ENCODE assay signal across 16 cellular contexts in genomic region chr17:40873801-40874200, GRCh38. TPM values are rescaled to one million over a fixed set of nuclear protein-coding genes. Genes with fewer than 3 reads are reported as not detected.
DNase-seq lines count a peak whose midpoint lies in the region; ATAC-seq and TF ChIP-seq lines count a peak whose summit lies in the region.
"Had no signal": no experiment of that assay in that cellular context is flagged by ENCODE, and none has a peak within 500 bp of the region (broad histone marks: within the 10 kb centered on the region; RNA-seq: fewer than 3 reads in every experiment).

No MANE protein-coding gene starts in this region.

- H3K27me3 ChIP-seq in HUES48 (ENCODE audit: control insufficient read depth, insufficient read depth, low read length) (no peaks in the 10 kb centered on the region), iPS-20b (ENCODE audit: insufficient read depth, low read length) (no peaks in the 10 kb centered on the region), sigmoid colon (no peaks in the 10 kb centered on the region)
- H3K27me3 ChIP-seq: BLaER1 had no signal

- H3K9ac ChIP-seq in HUES48 (ENCODE audit: low read depth, low read length) = no peak overlapping the region
- no peak overlapping the region for H3K9ac ChIP-seq in iPS-20b (ENCODE audit: low read depth, low read length)
- H3K9ac ChIP-seq: BLaER1 had no signal

- H3K36me3 ChIP-seq in HUES48 (ENCODE audit: control insufficient read depth, insufficient read depth, low read length) = no peaks in the 10 kb centered on the region
- H3K36me3 ChIP-seq in iPS-20b (ENCODE audit: insufficient read depth, low read depth, low read length) = no peaks in the 10 kb centered on the region
- H3K36me3 ChIP-seq in sigmoid colon = no peaks in the 10 kb centered on the region
- H3K36me3 ChIP-seq: BLaER1 had no signal

- H3K4me3 ChIP-seq in HUES48 (ENCODE audit: low read depth, low read length) = no peak overlapping the region
- 0 out of 2 replicates have a peak overlapping the region, but pooled peaks have one; percentile 30 for H3K4me3 ChIP-seq in iPS-20b (ENCODE audit: low read length)
- H3K4me3 ChIP-seq in sigmoid colon = no peak overlapping the region
- H3K4me3 ChIP-seq: BLaER1 had no signal

- peaks cover 21% of the 10 kb centered on the region for H3K4me1 ChIP-seq in HUES48 (ENCODE audit: control insufficient read depth, insufficient read depth, low read length)
- peaks cover 11% of the 10 kb centered on the region for H3K4me1 ChIP-seq in iPS-20b (ENCODE audit: insufficient read depth, low read length)
- H3K4me1 ChIP-seq in sigmoid colon = no peaks in the 10 kb centered on the region
- H3K4me1 ChIP-seq: BLaER1 had no signal

- peak; percentile 11 for DNase-seq in GM03348 (ENCODE audit: low spot score)
- no peak for DNase-seq in sigmoid colon
- DNase-seq in left cardiac atrium = no peak
- DNase-seq: CD4-positive, alpha-beta memory T cell; DMS153; DMS79; EL; H7; Kasumi-1; KG1 had no signal

- H3K27ac ChIP-seq in HUES48 (ENCODE audit: low read depth, low read length) = peak overlapping the region; percentile 52
- no peak overlapping the region for H3K27ac ChIP-seq in iPS-20b (ENCODE audit: low read length)
- no peak overlapping the region for H3K27ac ChIP-seq in sigmoid colon
- H3K27ac ChIP-seq: BLaER1 had no signal

- no peak for TF ChIP-seq POLR2A in sigmoid colon (IDR thresholded peaks at IDR 0.05)

- no peaks in the 10 kb centered on the region for H3K9me3 ChIP-seq in HUES48 (ENCODE audit: control insufficient read depth, insufficient read depth, low read length)
- H3K9me3 ChIP-seq in iPS-20b (ENCODE audit: insufficient read depth, low read depth, low read length) = no peaks in the 10 kb centered on the region; the same call in 1 of the 2 replicates
- no peaks in the 10 kb centered on the region for H3K9me3 ChIP-seq in sigmoid colon
- H3K9me3 ChIP-seq: BLaER1 had no signal

- no peak for ATAC-seq in HG03159 (IDR thresholded peaks at IDR 0.05; ENCODE audit: unreplicated experiment)
- no peak for ATAC-seq in left cardiac atrium

- intact Hi-C loops in sigmoid colon (cut with DNase I) (no loop called here), left cardiac atrium (cut with DNase I) (no loop called here)

- TF ChIP-seq CTCF in sigmoid colon (IDR thresholded peaks at IDR 0.05) = no peak

- TF ChIP-seq EP300 in sigmoid colon (IDR thresholded peaks at IDR 0.05) = no peak

- WGBS in sigmoid colon, 2 donors = 94 to 100% methylated on average over 1 of the region's 1 CpG

RNA-seq across cellular contexts. Expression of gene KRT12, which starts 6.8 kb away (rescaled TPM):
- total RNA-seq in sigmoid colon (not detected), left cardiac atrium (not detected)
- 1 to 10 TPM; 1.2 to 1.8 (median 1.3) TPM for polyA plus RNA-seq in sigmoid colon
- total RNA-seq: CD4-positive, alpha-beta memory T cell; G401; H7 had no signal
- polyA plus RNA-seq: CD14-positive monocyte; CD4-positive, alpha-beta memory T cell had no signal

RNA-seq across cellular contexts. Expression of gene KRT20, which starts 11.2 kb away (rescaled TPM):
- total RNA-seq in sigmoid colon = 1 to 10 TPM in 2 of 4 donors, not detected in 2; 1.4 to 2.1 TPM
- polyA plus RNA-seq in sigmoid colon = 1,000 to 10,000 TPM; 1,034 to 2,181 (median 1,227) TPM
- not detected for total RNA-seq in left cardiac atrium
- total RNA-seq: CD4-positive, alpha-beta memory T cell; G401; H7 had no signal
- polyA plus RNA-seq: CD14-positive monocyte; CD4-positive, alpha-beta memory T cell had no signal

RNA-seq across cellular contexts. Expression of gene KRT10, which starts 51.4 kb away (rescaled TPM):
- total RNA-seq in sigmoid colon (10 to 100 TPM in 1 of 4 donors, 1 to 10 TPM in 2, under 1 TPM in 1; 0.83 to 26.0 (median 6.7) TPM), left cardiac atrium (10 to 100 TPM; 57.0 to 68.8 TPM)
- polyA plus RNA-seq in sigmoid colon = 10 to 100 TPM; 14.6 to 42.0 (median 32.4) TPM
